18 cellular contexts compared by ENCODE assay signal in genomic region chr2:187078297-187078696, GRCh38.
A peak's percentile ranks its signal among the peaks of the same experiment; 100 is the strongest.
DNase-seq lines count a peak whose midpoint lies in the region; ATAC-seq and TF ChIP-seq lines count a peak whose summit lies in the region.
"Had no signal": no experiment of that assay in that cellular context is flagged by ENCODE, and none has a peak within 500 bp of the region (broad histone marks: within the 10 kb centered on the region; RNA-seq: fewer than 3 reads in every experiment).

No MANE protein-coding gene starts in this region.

- no peak for ATAC-seq in HG02840 (IDR thresholded peaks at IDR 0.05; ENCODE audit: low FRiP score, unreplicated experiment)
- ATAC-seq: CD8-positive, alpha-beta T cell; HCT116; left lung had no signal

- no peak overlapping the region for H3K4me3 ChIP-seq in SJCRH30
- H3K4me3 ChIP-seq in stomach: no peak overlapping the region
- H3K4me3 ChIP-seq: cardiac muscle cell, left lung, skin epidermis had no signal

- no peaks in the 10 kb centered on the region for H3K36me3 ChIP-seq in SJCRH30
- H3K36me3 ChIP-seq in stomach: no peaks in the 10 kb centered on the region
- H3K36me3 ChIP-seq: cardiac muscle cell, left lung had no signal

- DNase-seq in DMS53 (lab: John Stamatoyannopoulos, UW) (peak; percentile 20), DMS53 treated with DMSO at 0.1 percent for 48 hours (lab: John Stamatoyannopoulos, UW; ENCODE audit: unreplicated experiment) (no peak), SJCRH30 (no peak), fibroblast of peridontal ligament (ENCODE audit: extremely low read depth) (peak; percentile 17), renal cortical epithelial cell (ENCODE audit: low read depth) (peak; percentile 43), nucleus accumbens (lab: John Stamatoyannopoulos, UW) (no peak), stomach (no peak)
- DNase-seq: activated B cell treated with CpG ODN at 0.5 μM for 24 hours; activated gamma-delta T cell; CD8-positive, alpha-beta T cell; left lung; NCI-H2107; NK-92 treated with Interleukin-12 subunit alpha and Interleukin-12 subunit beta, amount 100 ng/mL, for 24 hours had no signal

- intact Hi-C loops in stomach (cut with DNase I; ENCODE audit: low total_unique reads): no loop called here

- TF ChIP-seq POLR2A in stomach (IDR thresholded peaks at IDR 0.05): no peak

- H3K9me3 ChIP-seq in SJCRH30 (replicated peaks) (peaks cover 18% of the 10 kb centered on the region; the same call in 1 of the 2 replicates), stomach (peaks cover 0 to 4% (median 0%) of the 10 kb centered on the region in 4 donors)

- WGBS in stomach, 5 donors: 43 to 77% (median 69%) methylated on average over 1 of the region's 1 CpG

- no peak for TF ChIP-seq CTCF in stomach (IDR thresholded peaks at IDR 0.05)

- TF ChIP-seq EP300 in stomach (IDR thresholded peaks at IDR 0.05): no peak

- H3K27me3 ChIP-seq in SJCRH30: no peaks in the 10 kb centered on the region
- no peaks in the 10 kb centered on the region for H3K27me3 ChIP-seq in stomach
- H3K27me3 ChIP-seq: cardiac muscle cell, left lung had no signal

- peak overlapping the region; percentile 79 for H3K27ac ChIP-seq in SJCRH30
- no peak overlapping the region for H3K27ac ChIP-seq in stomach
- H3K27ac ChIP-seq: 22Rv1, cardiac muscle cell, left lung, skin epidermis had no signal

- peaks cover 39% of the 10 kb centered on the region for H3K4me1 ChIP-seq in SJCRH30
- no peaks in the 10 kb centered on the region for H3K4me1 ChIP-seq in stomach
- H3K4me1 ChIP-seq: left lung had no signal

Comparison
In these comparisons a context has a peak if more than half of its experiments do, and no peak if none do; other contexts are left out.
1. DNase-seq: peak in DMS53 (single experiment), fibroblast of peridontal ligament (single experiment) and renal cortical epithelial cell (single experiment); none in DMS53 treated with DMSO at 0.1 percent for 48 hours (single experiment), SJCRH30 (0 of 2), nucleus accumbens (0 of 56) and stomach (single experiment).